Comparison of ENCODE assay signal across 9 cellular contexts in the genomic region with DNA sequence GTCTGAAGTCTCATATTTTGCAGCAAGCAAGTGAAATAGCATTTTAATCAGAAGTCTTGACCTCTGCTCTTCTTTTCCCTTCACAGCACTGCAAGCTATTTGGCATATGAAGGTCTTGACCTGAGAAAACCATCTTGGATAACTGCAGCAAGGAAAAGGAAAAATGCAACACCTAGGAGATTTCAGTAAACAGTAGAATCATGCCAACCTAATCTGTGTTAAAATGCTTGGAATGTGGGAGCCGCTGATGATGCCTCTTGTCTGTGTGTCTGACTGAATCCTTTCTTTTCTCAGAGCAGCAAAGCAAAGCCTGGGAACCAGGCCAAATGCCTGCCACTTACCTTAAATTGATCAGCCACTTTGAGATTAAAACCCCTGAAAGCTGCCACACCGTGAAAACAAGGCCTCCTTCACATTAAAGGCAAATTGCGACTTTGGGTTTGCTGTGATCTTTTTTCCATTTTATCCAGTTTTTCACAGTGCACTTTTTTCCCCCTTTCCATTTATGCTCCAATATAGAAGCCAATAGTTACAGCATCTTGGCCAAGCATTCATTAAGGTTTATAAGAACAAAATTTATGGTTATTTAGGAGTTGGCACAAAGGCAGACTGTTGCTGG.
DNase-seq lines count a peak whose midpoint lies in the region; ATAC-seq and TF ChIP-seq lines count a peak whose summit lies in the region.
"Had no signal": no experiment of that assay in that cellular context is flagged by ENCODE, and none has a peak within 500 bp of the region (broad histone marks: within the 10 kb centered on the region; RNA-seq: fewer than 3 reads in every experiment).

No MANE protein-coding gene starts in this region.

- H3K4me3 Mint-ChIP-seq in brain (peak overlapping the region in 1 of 5 experiments; percentile 5), mesothelial cell of epicardium (no peak overlapping the region)
- H3K4me3 Mint-ChIP-seq in stimulated activated memory B cell treated with anti-CD40 and anti-IgM and Interleukin-4, amounts not matched to agents 10 μg/mL and 1 μg/mL and 100 μg/mL, for 72 hours: no peak overlapping the region

- H3K36me3 Mint-ChIP-seq in brain (no peaks in the 10 kb centered on the region), mesothelial cell of epicardium (peaks cover 12% of the 10 kb centered on the region)
- H3K36me3 Mint-ChIP-seq in stimulated activated memory B cell treated with anti-CD40 and anti-IgM and Interleukin-4, amounts not matched to agents 10 μg/mL and 1 μg/mL and 100 μg/mL, for 72 hours: no peaks in the 10 kb centered on the region

- H3K27me3 Mint-ChIP-seq in brain (no peaks in the 10 kb centered on the region), mesothelial cell of epicardium (ENCODE audit: low read depth) (no peaks in the 10 kb centered on the region)
- H3K27me3 Mint-ChIP-seq in stimulated activated memory B cell treated with anti-CD40 and anti-IgM and Interleukin-4, amounts not matched to agents 10 μg/mL and 1 μg/mL and 100 μg/mL, for 72 hours: no peaks in the 10 kb centered on the region

- no peak for TF ChIP-seq POLR2A in vagina (IDR thresholded peaks at IDR 0.05)

- H3K4me1 Mint-ChIP-seq in brain (peaks cover 17% of the 10 kb centered on the region), mesothelial cell of epicardium (peaks cover 24% of the 10 kb centered on the region)
- no peaks in the 10 kb centered on the region for H3K4me1 Mint-ChIP-seq in stimulated activated memory B cell treated with anti-CD40 and anti-IgM and Interleukin-4, amounts not matched to agents 10 μg/mL and 1 μg/mL and 100 μg/mL, for 72 hours

- H3K9me3 ChIP-seq in MG63: no peaks in the 10 kb centered on the region
- H3K9me3 ChIP-seq in tibial artery: no peaks in the 10 kb centered on the region
- H3K9me3 ChIP-seq in vagina: no peaks in the 10 kb centered on the region

- TF ChIP-seq CTCF in brain (conservative IDR thresholded peaks at IDR 0.05) (no peak), mesothelial cell of epicardium (IDR thresholded peaks at IDR 0.05; ENCODE audit: unreplicated experiment) (no peak), tibial artery (IDR thresholded peaks at IDR 0.05) (no peak), vagina (IDR thresholded peaks at IDR 0.05) (no peak)

- H3K4me3 ChIP-seq in MG63 (no peak overlapping the region), tibial artery (no peak overlapping the region), vagina (no peak overlapping the region)

- ATAC-seq in stimulated activated memory B cell treated with anti-CD40 and anti-IgM and Interleukin-4, amounts not matched to agents 10 μg/mL and 1 μg/mL and 100 μg/mL, for 72 hours: no peak
- ATAC-seq in HG03135 (IDR thresholded peaks at IDR 0.05; ENCODE audit: unreplicated experiment): no peak

- H3K27ac Mint-ChIP-seq in brain: peak overlapping the region in 4 of 5 experiments; percentile 17 to 63 (median 51)
- H3K27ac Mint-ChIP-seq in mesothelial cell of epicardium: peak overlapping the region; percentile 97
- H3K27ac Mint-ChIP-seq in stimulated activated memory B cell treated with anti-CD40 and anti-IgM and Interleukin-4, amounts not matched to agents 10 μg/mL and 1 μg/mL and 100 μg/mL, for 72 hours: no peak overlapping the region

- H3K4me1 ChIP-seq in tibial artery (peaks cover 0 to 3% (median 0%) of the 10 kb centered on the region in 4 donors), vagina (no peaks in the 10 kb centered on the region)

- intact Hi-C loops in tibial artery (cut with DNase I; ENCODE audit: low total_unique reads): no loop called here
- intact Hi-C loops in vagina (cut with DNase I): loop anchor here (10.0 kb wide), 1 partner anchor 62 kb away; no protein-coding TSS in a partner anchor

- H3K27ac ChIP-seq in tibial artery: no peak overlapping the region
- H3K27ac ChIP-seq in vagina: no peak overlapping the region

- no peaks in the 10 kb centered on the region for H3K27me3 ChIP-seq in MG63
- no peaks in the 10 kb centered on the region for H3K27me3 ChIP-seq in tibial artery
- H3K27me3 ChIP-seq in vagina: no peaks in the 10 kb centered on the region

- peaks cover 3 to 7% (median 4%) of the 10 kb centered on the region in 5 experiments for H3K9me3 Mint-ChIP-seq in brain
- H3K9me3 Mint-ChIP-seq in mesothelial cell of epicardium: peaks cover 27% of the 10 kb centered on the region
- peaks cover 3% of the 10 kb centered on the region for H3K9me3 Mint-ChIP-seq in stimulated activated memory B cell treated with anti-CD40 and anti-IgM and Interleukin-4, amounts not matched to agents 10 μg/mL and 1 μg/mL and 100 μg/mL, for 72 hours

- H3K36me3 ChIP-seq in MG63 (no peaks in the 10 kb centered on the region), tibial artery (no peaks in the 10 kb centered on the region), vagina (no peaks in the 10 kb centered on the region)

- DNase-seq in D341Med (ENCODE audit: low spot score): peak; percentile 57
- DNase-seq in MG63: peak; percentile 55
- DNase-seq in mesothelial cell of epicardium (ENCODE audit: low spot score in 2 of 2, unreplicated experiment in 2 of 2): peak; percentile 43 to 80
- no peak for DNase-seq in tibial artery
- no peak for DNase-seq in vagina (ENCODE audit: extremely low spot score in 2 of 2)
- DNase-seq: NCI-H526 had no signal

Comparison
In these comparisons a context has a peak if more than half of its experiments do, and no peak if none do; other contexts are left out.
1. DNase-seq: peak in D341Med (single experiment), MG63 (single experiment) and mesothelial cell of epicardium (2 of 2); none in tibial artery (0 of 2) and vagina (0 of 2).